Comparison of ENCODE assay signal across 19 cellular contexts in the genomic region with DNA sequence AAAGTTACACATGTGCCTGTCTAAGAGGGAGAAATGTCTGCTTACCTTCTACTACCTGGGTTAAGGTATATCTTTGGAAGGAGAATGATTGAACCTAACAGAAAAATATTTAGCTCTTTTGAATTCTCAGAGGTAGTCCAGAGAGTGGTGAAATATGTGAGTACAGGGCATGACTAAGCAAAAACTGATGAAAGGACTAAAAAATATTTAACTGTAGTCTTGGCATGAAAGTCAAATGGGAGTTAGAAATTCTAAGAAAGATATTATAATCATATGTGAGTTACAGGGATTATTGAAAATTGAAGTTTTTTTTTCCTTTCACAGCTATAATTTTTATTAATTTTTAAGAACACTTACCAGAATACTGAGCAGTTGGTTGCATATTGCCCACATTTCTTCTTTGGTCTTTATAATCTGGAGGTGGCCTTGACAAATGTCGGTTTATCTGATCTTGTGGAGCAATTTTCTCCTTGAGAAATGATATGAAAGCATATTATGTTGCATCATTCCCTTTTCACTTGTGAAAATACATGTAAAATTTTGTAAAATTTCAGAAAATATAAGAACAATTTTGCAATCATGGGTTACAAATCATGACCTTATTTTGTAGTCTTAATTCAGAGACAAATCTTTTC.
A peak's percentile ranks its signal among the peaks of the same experiment; 100 is the strongest.
DNase-seq lines count a peak whose midpoint lies in the region; TF ChIP-seq lines count a peak whose summit lies in the region.
"Had no signal": no experiment of that assay in that cellular context is flagged by ENCODE, and none has a peak within 500 bp of the region (broad histone marks: within the 10 kb centered on the region; RNA-seq: fewer than 3 reads in every experiment).

No MANE protein-coding gene starts in this region.

- H3K27ac Mint-ChIP-seq in activated T-cell treated with anti-CD3 and anti-CD28 coated beads, Interleukin-2, amount 50 U/mL, for 24 hours: peak overlapping the region; percentile 45
- peak overlapping the region; percentile 76 for H3K27ac Mint-ChIP-seq in chondrocyte (ENCODE audit: unreplicated experiment)

- H3K27me3 ChIP-seq in PC-9 (ENCODE audit: insufficient read depth, low read depth): no peaks in the 10 kb centered on the region
- H3K27me3 ChIP-seq in tibial nerve: no peaks in the 10 kb centered on the region
- no peaks in the 10 kb centered on the region for H3K27me3 ChIP-seq in Karpas-422 (ENCODE audit: low read length)
- H3K27me3 ChIP-seq: dorsolateral prefrontal cortex, esophagus muscularis mucosa, SJCRH30 had no signal

- H3K36me3 Mint-ChIP-seq in activated T-cell treated with anti-CD3 and anti-CD28 coated beads, Interleukin-2, amount 50 U/mL, for 24 hours (ENCODE audit: low read depth): peaks cover 79% of the 10 kb centered on the region
- H3K36me3 Mint-ChIP-seq in chondrocyte (ENCODE audit: low read depth): peaks cover 17% of the 10 kb centered on the region

- H3K9ac ChIP-seq in Karpas-422 (ENCODE audit: low read length): no peak overlapping the region

- H3K4me3 ChIP-seq in PC-9: no peak overlapping the region
- no peak overlapping the region for H3K4me3 ChIP-seq in tibial nerve
- H3K4me3 ChIP-seq in Karpas-422 (ENCODE audit: low read length): no peak overlapping the region
- H3K4me3 ChIP-seq: dorsolateral prefrontal cortex, esophagus muscularis mucosa, SJCRH30 had no signal

- H4K20me1 ChIP-seq in PC-9 (ENCODE audit: insufficient read depth): no peaks in the 10 kb centered on the region
- no peaks in the 10 kb centered on the region for H4K20me1 ChIP-seq in Karpas-422 (ENCODE audit: insufficient read depth, low read depth, low read length)

- peaks cover 4% of the 10 kb centered on the region for H3K4me1 Mint-ChIP-seq in activated T-cell treated with anti-CD3 and anti-CD28 coated beads, Interleukin-2, amount 50 U/mL, for 24 hours (ENCODE audit: low read depth)
- H3K4me1 Mint-ChIP-seq in chondrocyte (ENCODE audit: low read depth): peaks cover 38% of the 10 kb centered on the region

- H3K4me2 ChIP-seq in PC-9 (no peak overlapping the region), Karpas-422 (ENCODE audit: low read depth, low read length, poor library complexity, severe bottlenecking) (no peak overlapping the region)

- no peak for TF ChIP-seq POLR2A in tibial nerve (IDR thresholded peaks at IDR 0.05)

- intact Hi-C loops in PC-9 (cut with micrococcal nuclease; ENCODE audit: unreplicated experiment): no loop called here

- CTCF ChIA-PET in PC-9 (lab: Charles Lee): no interaction called here

- TF ChIP-seq CTCF in PC-9 (conservative IDR thresholded peaks at IDR 0.05) (no peak), chondrocyte (IDR thresholded peaks at IDR 0.05) (no peak), tibial nerve (IDR thresholded peaks at IDR 0.05) (no peak)

- no peak overlapping the region for H2AFZ ChIP-seq in PC-9
- H2AFZ ChIP-seq in Karpas-422 (ENCODE audit: low read length): no peak overlapping the region

- 92 to 97% methylated on average over 1 of the region's 1 CpG for WGBS in tibial nerve, 2 donors

- no peak for DNase-seq in activated T-cell treated with anti-CD3 and anti-CD28 coated beads, Interleukin-2, amount 50 U/mL, for 24 hours
- DNase-seq in activated T-cell treated with anti-CD3 and anti-CD28 coated beads, Interleukin-2, amount 50 U/mL, for 48 hours: no peak
- DNase-seq in PC-9: peak in 1 of 2 experiments; percentile 48
- DNase-seq in chondrocyte (ENCODE audit: low spot score): no peak
- DNase-seq in renal cortical epithelial cell (ENCODE audit: low read depth): peak; percentile 49
- DNase-seq in tibial nerve (ENCODE audit: low spot score in 2 of 2): no peak
- no peak for DNase-seq in NCI-H1417 (lab: John Stamatoyannopoulos, UW)
- no peak for DNase-seq in Karpas-422
- DNase-seq: activated CD4-positive, alpha-beta T cell treated with anti-CD3 and anti-CD28 coated beads, Interleukin-2, amount 50 U/mL, for 1 hour; dorsolateral prefrontal cortex; H7; hippocampal formation; NCI-H2081 treated with DMSO at 0.1 percent for 48 hours; right cardiac atrium; SJCRH30; stimulated activated CD4-positive, alpha-beta T cell treated with anti-CD3 and anti-CD28 coated beads, Interleukin-2, amount 100 ng/mL, for 24 hours; T1000 had no signal

- H3K79me2 ChIP-seq in PC-9 (ENCODE audit: low read depth): no peaks in the 10 kb centered on the region
- no peaks in the 10 kb centered on the region for H3K79me2 ChIP-seq in Karpas-422 (ENCODE audit: low read length)

- H3K27ac ChIP-seq in PC-9: peak overlapping the region; percentile 67
- no peak overlapping the region for H3K27ac ChIP-seq in tibial nerve
- H3K27ac ChIP-seq in Karpas-422 (ENCODE audit: low read length): no peak overlapping the region
- H3K27ac ChIP-seq: dorsolateral prefrontal cortex, esophagus muscularis mucosa, SJCRH30 had no signal

- H3K9me2 ChIP-seq in PC-9 (ENCODE audit: insufficient read depth) (no peaks in the 10 kb centered on the region), Karpas-422 (replicated peaks; ENCODE audit: insufficient read depth, low read length) (no peaks in the 10 kb centered on the region)

- H3K36me3 ChIP-seq in PC-9 (ENCODE audit: low read depth) (peaks cover 59% of the 10 kb centered on the region), tibial nerve (peaks cover 0 to 54% (median 0%) of the 10 kb centered on the region in 3 donors), Karpas-422 (ENCODE audit: insufficient read depth, low read length) (no peaks in the 10 kb centered on the region)
- H3K36me3 ChIP-seq: SJCRH30 had no signal

- no peaks in the 10 kb centered on the region for H3K9me3 Mint-ChIP-seq in activated T-cell treated with anti-CD3 and anti-CD28 coated beads, Interleukin-2, amount 50 U/mL, for 24 hours
- H3K9me3 Mint-ChIP-seq in chondrocyte (ENCODE audit: low read depth): no peaks in the 10 kb centered on the region
- H3K9me3 Mint-ChIP-seq: activated T-helper 1 cell treated with anti-CD3 and anti-CD28 coated beads, Interleukin-12 subunit alpha, Interleukin-12 subunit beta, Interleukin-2, Interleukin-4 antibody, amounts not matched to agents 30 ng/mL and 10 ng/mL and 1 ng/mL, durations not matched to agents 14 hours and 24 hours and 36 hours had no signal

- no peak for TF ChIP-seq EP300 in tibial nerve (IDR thresholded peaks at IDR 0.05)

- BruUV-seq in PC-9 (replicated peaks; lab: Mats Ljungman, UMichigan): no TSS peak

- peaks cover under 1% of the 10 kb centered on the region; the same call in 1 of the 2 replicates for H3F3A ChIP-seq in PC-9 (ENCODE audit: insufficient read depth, low read depth)

- H3K4me3 Mint-ChIP-seq in activated T-cell treated with anti-CD3 and anti-CD28 coated beads, Interleukin-2, amount 50 U/mL, for 24 hours: no peak overlapping the region
- no peak overlapping the region for H3K4me3 Mint-ChIP-seq in chondrocyte (ENCODE audit: unreplicated experiment)
- H3K4me3 Mint-ChIP-seq: activated T-helper 1 cell treated with anti-CD3 and anti-CD28 coated beads, Interleukin-12 subunit alpha, Interleukin-12 subunit beta, Interleukin-2, Interleukin-4 antibody, amounts not matched to agents 30 ng/mL and 10 ng/mL and 1 ng/mL, durations not matched to agents 14 hours and 24 hours and 36 hours had no signal

- POLR2A ChIA-PET in PC-9 (lab: Charles Lee; ENCODE audit: unreplicated experiment): no interaction called here

- H3K4me1 ChIP-seq in PC-9 (replicated peaks; ENCODE audit: insufficient read depth): peaks cover 17% of the 10 kb centered on the region
- peaks cover 0 to 7% (median 0%) of the 10 kb centered on the region in 4 donors for H3K4me1 ChIP-seq in tibial nerve
- no peaks in the 10 kb centered on the region for H3K4me1 ChIP-seq in Karpas-422 (ENCODE audit: low read length)
- H3K4me1 ChIP-seq: esophagus muscularis mucosa had no signal

- no peaks in the 10 kb centered on the region for H3K27me3 Mint-ChIP-seq in activated T-cell treated with anti-CD3 and anti-CD28 coated beads, Interleukin-2, amount 50 U/mL, for 24 hours
- H3K27me3 Mint-ChIP-seq in chondrocyte (ENCODE audit: low read depth): no peaks in the 10 kb centered on the region

- H3K9me3 ChIP-seq in PC-9 (ENCODE audit: insufficient read depth, low read depth) (no peaks in the 10 kb centered on the region; the same call in 1 of the 2 replicates), tibial nerve (no peaks in the 10 kb centered on the region), Karpas-422 (ENCODE audit: low read length) (no peaks in the 10 kb centered on the region)
- H3K9me3 ChIP-seq: esophagus muscularis mucosa, SJCRH30 had no signal
